In genomic region chr7:74206589-74207120, GRCh38 we compare ENCODE assay signal across 8 cellular contexts. TPM values are rescaled to one million over a fixed set of nuclear protein-coding genes. Genes with fewer than 3 reads are reported as not detected.
DNase-seq lines count a peak whose midpoint lies in the region; ATAC-seq and TF ChIP-seq lines count a peak whose summit lies in the region.

No MANE protein-coding gene starts in this region.

- H3K4me1 ChIP-seq in duodenal mucosa (ENCODE audit: control insufficient read depth in 1 of 2, insufficient read depth in 2 of 2, low read length in 2 of 2) (peaks cover 0 to 19% of the 10 kb centered on the region in 2 donors), lung (ENCODE audit: control insufficient read depth in 2 of 2, insufficient read depth in 2 of 2, low read length in 2 of 2) (peaks cover 0 to 6% of the 10 kb centered on the region in 2 donors)

- DNase-seq in COR-L47 (lab: John Stamatoyannopoulos, UW): peak; percentile 43
- peak; percentile 85 for DNase-seq in HEK293T (ENCODE audit: extremely low spot score)
- peak; percentile 55 for DNase-seq in NCI-H748 (lab: John Stamatoyannopoulos, UW; ENCODE audit: unreplicated experiment)
- peak; percentile 82 for DNase-seq in activated CD4-positive, alpha-beta memory T cell treated with anti-CD3 and anti-CD28 coated beads, Interleukin-2, amount 10 ng/mL, durations not matched to agents 7 days and 5 days
- peak; percentile 84 for DNase-seq in lung (ENCODE audit: low spot score)
- peak; percentile 54 to 73 (median 63) for DNase-seq in stimulated activated CD4-positive, alpha-beta T cell treated with anti-CD3 and anti-CD28 coated beads, TNF-alpha, amount 100 ng/mL, for 48 hours (ENCODE audit: low read depth in 3 of 3)

- H3K9me3 ChIP-seq in duodenal mucosa (ENCODE audit: control insufficient read depth in 1 of 2, low read length in 2 of 2) (no peaks in the 10 kb centered on the region), lung (ENCODE audit: control insufficient read depth in 2 of 2, insufficient read depth in 1 of 2, low read length in 1 of 2) (no peaks in the 10 kb centered on the region)

- no peaks in the 10 kb centered on the region for H3K9me3 Mint-ChIP-seq in activated CD4-positive, alpha-beta memory T cell treated with anti-CD3 and anti-CD28 coated beads, Interleukin-2, amount 10 ng/mL, durations not matched to agents 7 days and 5 days

- H3K27ac ChIP-seq in duodenal mucosa (ENCODE audit: low read depth, low read length) (no peak overlapping the region), lung (ENCODE audit: low read depth in 1 of 2, low read length in 1 of 2) (no peak overlapping the region)

- H3K36me3 ChIP-seq in duodenal mucosa (ENCODE audit: control insufficient read depth in 1 of 2, insufficient read depth in 2 of 2, low read length in 2 of 2) (no peaks in the 10 kb centered on the region), lung (ENCODE audit: control insufficient read depth in 2 of 2, insufficient read depth in 2 of 2, low read length in 2 of 2) (no peaks in the 10 kb centered on the region)

- H3K27ac Mint-ChIP-seq in activated CD4-positive, alpha-beta memory T cell treated with anti-CD3 and anti-CD28 coated beads, Interleukin-2, amount 10 ng/mL, durations not matched to agents 7 days and 5 days: no peak overlapping the region

- H3K27me3 ChIP-seq in duodenal mucosa (ENCODE audit: control insufficient read depth in 1 of 2, insufficient read depth in 2 of 2, low read length in 2 of 2) (peaks cover 0 to 3% of the 10 kb centered on the region in 2 donors), lung (ENCODE audit: control insufficient read depth, insufficient read depth) (no peaks in the 10 kb centered on the region)

- ATAC-seq in lung (ENCODE audit: insufficient read depth, low FRiP score): peak; percentile 90
- no peak for ATAC-seq in GM19452 (IDR thresholded peaks at IDR 0.05; ENCODE audit: unreplicated experiment)

- TF ChIP-seq CTCF in lung (IDR thresholded peaks at IDR 0.05; ENCODE audit: control extremely low read depth, extremely low read depth): peak; percentile 94

- no peaks in the 10 kb centered on the region for H3K36me3 Mint-ChIP-seq in activated CD4-positive, alpha-beta memory T cell treated with anti-CD3 and anti-CD28 coated beads, Interleukin-2, amount 10 ng/mL, durations not matched to agents 7 days and 5 days (ENCODE audit: low read depth)

- H3K4me3 Mint-ChIP-seq in activated CD4-positive, alpha-beta memory T cell treated with anti-CD3 and anti-CD28 coated beads, Interleukin-2, amount 10 ng/mL, durations not matched to agents 7 days and 5 days: peak overlapping the region; percentile 35

- H3K27me3 Mint-ChIP-seq in activated CD4-positive, alpha-beta memory T cell treated with anti-CD3 and anti-CD28 coated beads, Interleukin-2, amount 10 ng/mL, durations not matched to agents 7 days and 5 days: no peaks in the 10 kb centered on the region

- peak overlapping the region; percentile 50 for H3K4me3 ChIP-seq in duodenal mucosa (ENCODE audit: low read depth in 1 of 2, low read length in 2 of 2)
- H3K4me3 ChIP-seq in lung: no peak overlapping the region

- CTCF ChIA-PET in HEK293T (lab: Yijun Ruan, JAX): interaction anchor here (0.5 to 4.1 kb wide), 26 partner anchors 9 to 1812 kb away, joined by 3 to 83 read pairs (median 3); no protein-coding TSS in a partner anchor
- CTCF ChIA-PET in activated CD4-positive, alpha-beta memory T cell treated with anti-CD3 and anti-CD28 coated beads, Interleukin-2, amount 10 ng/mL, durations not matched to agents 7 days and 5 days (lab: Charles Lee): interaction anchor here (0.6 to 10.6 kb wide), 44 partner anchors 9 to 385 kb away, joined by 3 to 170 read pairs (median 4); partner anchors contain the start of genes EIF4H and LIMK1

- H3K9ac ChIP-seq in duodenal mucosa (ENCODE audit: low read depth in 1 of 2, low read length in 2 of 2): no peak overlapping the region

- POLR2A ChIA-PET in HEK293T (lab: Yijun Ruan, JAX): interaction anchor here (1.5 kb wide), 1 partner anchor 195 kb away, joined by 8 read pairs; no protein-coding TSS in a partner anchor
- POLR2A ChIA-PET in activated CD4-positive, alpha-beta memory T cell treated with anti-CD3 and anti-CD28 coated beads, Interleukin-2, amount 10 ng/mL, durations not matched to agents 7 days and 5 days (lab: Charles Lee): interaction anchor here (0.9 to 2.6 kb wide), 6 partner anchors 8 to 195 kb away, joined by 3 to 14 read pairs (median 4); partner anchors contain the start of genes EIF4H and RFC2

- peaks cover 36% of the 10 kb centered on the region for H3K4me1 Mint-ChIP-seq in activated CD4-positive, alpha-beta memory T cell treated with anti-CD3 and anti-CD28 coated beads, Interleukin-2, amount 10 ng/mL, durations not matched to agents 7 days and 5 days

- WGBS in lung, 2 donors: 17 to 22% methylated on average over 22 to 23 of the region's 23 CpGs

TF ChIP-seq in HEK293T, 16 proteins besides CTCF, POLR2A, EP300 and RAD21:
- TF ChIP-seq CTBP1 (IDR thresholded peaks at IDR 0.05; ENCODE audit: borderline replicate concordance) (no peak), HDGF (IDR thresholded peaks at IDR 0.05; ENCODE audit: borderline replicate concordance) (0 out of 2 replicates have a peak, but pooled peaks have one; percentile 65)
TF ChIP-seq in HEK293T: peak in this region for 1.

RNA-seq across cellular contexts. Expression of gene LAT2, which starts 3.2 kb away (rescaled TPM):
- total RNA-seq in activated CD4-positive, alpha-beta memory T cell treated with anti-CD3 and anti-CD28 coated beads, Interleukin-2, amount 10 ng/mL, durations not matched to agents 7 days and 5 days: 10 to 100 TPM; 31.1 to 32.5 TPM
- 10 to 100 TPM; 11.2 to 37.9 TPM for total RNA-seq in lung
- polyA plus RNA-seq in lung: 100 to 1,000 TPM in 1 of 2 donors, 10 to 100 TPM in 1; 19.5 to 110 TPM

RNA-seq across cellular contexts. Expression of gene EIF4H, which starts 32.5 kb away (rescaled TPM):
- 100 to 1,000 TPM; 295 to 320 TPM for total RNA-seq in activated CD4-positive, alpha-beta memory T cell treated with anti-CD3 and anti-CD28 coated beads, Interleukin-2, amount 10 ng/mL, durations not matched to agents 7 days and 5 days
- total RNA-seq in lung: 100 to 1,000 TPM; 228 to 250 TPM
- polyA plus RNA-seq in lung: 100 to 1,000 TPM; 125 to 217 TPM

RNA-seq across cellular contexts. Expression of gene RFC2, which starts 47.5 kb away (rescaled TPM):
- total RNA-seq in activated CD4-positive, alpha-beta memory T cell treated with anti-CD3 and anti-CD28 coated beads, Interleukin-2, amount 10 ng/mL, durations not matched to agents 7 days and 5 days: 10 to 100 TPM; 52.5 to 55.9 TPM
- 10 to 100 TPM; 14.5 to 23.8 TPM for total RNA-seq in lung
- 10 to 100 TPM; 20.5 to 22.0 TPM for polyA plus RNA-seq in lung
